Comparison of ENCODE assay signal across 12 cellular contexts in genomic region chr3:123327956-123328850, GRCh38.
DNase-seq lines count a peak whose midpoint lies in the region; ATAC-seq, FAIRE-seq and TF ChIP-seq lines count a peak whose summit lies in the region.
"Had no signal": no experiment of that assay in that cellular context is flagged by ENCODE, and none has a peak within 500 bp of the region (broad histone marks: within the 10 kb centered on the region; RNA-seq: fewer than 3 reads in every experiment).

No MANE protein-coding gene starts in this region.

- no peaks in the 10 kb centered on the region for H3K79me2 ChIP-seq in H1 (ENCODE audit: control insufficient read depth in 1 of 2, insufficient read depth in 2 of 2, low read length in 2 of 2)

- DNase-seq in H1 (ENCODE audit: low read depth in 1 of 2, low spot score in 2 of 2), result no peak
- peak in 1 of 3 donors; percentile 36 for DNase-seq in mucosa of descending colon
- no peak for DNase-seq in NCI-H82 treated with DMSO at 0.1 percent for 48 hours (lab: John Stamatoyannopoulos, UW; ENCODE audit: unreplicated experiment)
- DNase-seq in D341Med (ENCODE audit: low spot score), result no peak
- no peak for DNase-seq in NCI-H128 (lab: John Stamatoyannopoulos, UW; ENCODE audit: unreplicated experiment)

- no peak overlapping the region for H2BK15ac ChIP-seq in H1 (ENCODE audit: low read length)

- no peak overlapping the region; the same call in 1 of the 2 replicates for H2BK12ac ChIP-seq in H1 (ENCODE audit: low read depth, low read length)

- POLR2A ChIA-PET in H1 (lab: Charles Lee; ENCODE audit: partially characterized antibody), result no interaction called here

- H3K79me1 ChIP-seq in H1 (ENCODE audit: low read depth, low read length), result no peaks in the 10 kb centered on the region

- no peak for TF ChIP-seq RAD21 in H1 (IDR thresholded peaks at IDR 0.05 in 1 of 2, conservative IDR thresholded peaks at IDR 0.05 in 1 of 2; ENCODE audit: low read depth in 2 of 2, low read length in 2 of 2)

- no peak overlapping the region for H3K27ac ChIP-seq in BLaER1 treated with 17β-estradiol and CSF1 and Interleukin-3, amounts not matched to agents 10 nM and 100 nM
- H3K27ac ChIP-seq in H1 (ENCODE audit: low read depth, low read length), result no peak overlapping the region
- H3K27ac ChIP-seq: KMS-11, SJCRH30, testis, vagina had no signal

- no peak overlapping the region for H2BK120ac ChIP-seq in H1 (replicated peaks; ENCODE audit: low read depth, low read length)

- no peak overlapping the region for H4K5ac ChIP-seq in H1 (ENCODE audit: insufficient read length, low read depth, low read length)

- no peak overlapping the region for H3K9ac ChIP-seq in BLaER1 treated with 17β-estradiol and CSF1 and Interleukin-3, amounts not matched to agents 10 nM and 100 nM
- H3K9ac ChIP-seq in H1 (replicated peaks in 1 of 4; ENCODE audit: extremely low read depth in 1 of 4, low read depth in 3 of 4, low read length in 3 of 4), result no peak overlapping the region
- H3K9ac ChIP-seq: KMS-11 had no signal

- no peak overlapping the region for H3K56ac ChIP-seq in H1 (replicated peaks; ENCODE audit: insufficient read length, low read depth, low read length)

- 0 out of 22 replicates have a peak, but pooled peaks cover 0 to 5% (median 0%) of the 10 kb centered on the region in 11 experiments for H3K9me3 ChIP-seq in BLaER1 treated with 17β-estradiol and CSF1 and Interleukin-3, amounts not matched to agents 10 nM and 100 nM (replicated peaks in 1 of 11)
- no peaks in the 10 kb centered on the region for H3K9me3 ChIP-seq in H1 (ENCODE audit: insufficient read depth in 2 of 2, low read depth in 1 of 2, low read length in 1 of 2)
- no peaks in the 10 kb centered on the region for H3K9me3 ChIP-seq in mucosa of descending colon
- H3K9me3 ChIP-seq: SJCRH30, testis, vagina had no signal

- H3K23me2 ChIP-seq in H1 (ENCODE audit: low read depth, low read length), result no peaks in the 10 kb centered on the region

- no peak overlapping the region for H3K4ac ChIP-seq in H1 (replicated peaks; ENCODE audit: insufficient read length, low read depth, low read length)

- TF ChIP-seq POLR2A in H1 (IDR thresholded peaks at IDR 0.05; ENCODE audit: control extremely low read depth in 1 of 2, low read depth in 2 of 2, low read length in 2 of 2), result no peak

- intact Hi-C loops in mucosa of descending colon (cut with DNase I, micrococcal nuclease), result loop anchor here (2.0 to 10.0 kb wide), 4 partner anchors 159 to 229 kb away; no protein-coding TSS in a partner anchor

- peak overlapping the region; percentile 31 to 91 (median 73); a peak in 20 of 22 replicates for H3K4me2 ChIP-seq in BLaER1 treated with 17β-estradiol and CSF1 and Interleukin-3, amounts not matched to agents 10 nM and 100 nM
- no peak overlapping the region for H3K4me2 ChIP-seq in H1 (ENCODE audit: insufficient read depth in 1 of 2, low read depth in 2 of 2, low read length in 2 of 2)
- H3K4me2 ChIP-seq: KMS-11 had no signal

- H3K27me3 ChIP-seq in BLaER1 treated with 17β-estradiol and CSF1 and Interleukin-3, amounts not matched to agents 10 nM and 100 nM, result peaks cover 8 to 28% (median 13%) of the 10 kb centered on the region in 11 experiments; a peak in 11 of 22 replicates
- H3K27me3 ChIP-seq in H1 (replicated peaks in 1 of 4; ENCODE audit: control insufficient read depth in 3 of 4, extremely low read depth in 1 of 4, insufficient read depth in 3 of 4, low read length in 3 of 4), result no peaks in the 10 kb centered on the region
- H3K27me3 ChIP-seq: testis, vagina had no signal

- ATAC-seq in HG03135 (IDR thresholded peaks at IDR 0.05; ENCODE audit: unreplicated experiment) (peak; percentile 16), mucosa of descending colon (peak; percentile 4)

- peaks cover 0 to 39% (median 0%) of the 10 kb centered on the region in 11 experiments; a peak in 7 of 22 replicates for H4K20me1 ChIP-seq in BLaER1 treated with 17β-estradiol and CSF1 and Interleukin-3, amounts not matched to agents 10 nM and 100 nM
- H4K20me1 ChIP-seq in H1 (replicated peaks in 1 of 2; ENCODE audit: control insufficient read depth in 1 of 2, insufficient read depth in 2 of 2, low read length in 2 of 2), result peaks cover 0 to 3% of the 10 kb centered on the region in 2 experiments

- TF ChIP-seq CTCF in H1 (IDR thresholded peaks at IDR 0.05; ENCODE audit: control extremely low read depth in 1 of 3, insufficient read depth in 1 of 3, low read depth in 1 of 3, low read length in 3 of 3) (no peak), mucosa of descending colon (IDR thresholded peaks at IDR 0.05) (no peak)

- H2AK5ac ChIP-seq in H1 (ENCODE audit: low read depth, low read length), result peak overlapping the region; percentile 88

- no peak overlapping the region for H3K18ac ChIP-seq in H1 (ENCODE audit: extremely low read depth, low read length)

- no peaks in the 10 kb centered on the region for H3K36me3 ChIP-seq in BLaER1 treated with 17β-estradiol and CSF1 and Interleukin-3, amounts not matched to agents 10 nM and 100 nM
- H3K36me3 ChIP-seq in H1 (ENCODE audit: control insufficient read depth in 2 of 4, insufficient read depth in 4 of 4, low read length in 3 of 4), result no peaks in the 10 kb centered on the region
- no peaks in the 10 kb centered on the region for H3K36me3 ChIP-seq in mucosa of descending colon (ENCODE audit: low read depth)
- H3K36me3 ChIP-seq: SJCRH30, vagina had no signal

- CTCF ChIA-PET in H1 (lab: Charles Lee; ENCODE audit: partially characterized antibody), result interaction anchor here (0.5 to 22.2 kb wide), 23 partner anchors 8 to 1238 kb away, joined by 3 to 245 read pairs (median 12); no protein-coding TSS in a partner anchor

- H2BK20ac ChIP-seq in H1 (ENCODE audit: low read length), result 0 out of 2 replicates have a peak overlapping the region, but pooled peaks have one; percentile 61

- H4K8ac ChIP-seq in H1 (ENCODE audit: extremely low read depth, insufficient read depth, low read length), result 0 out of 2 replicates have a peak overlapping the region, but pooled peaks have one; percentile 82

- H2AFZ ChIP-seq in H1 (ENCODE audit: low read length), result no peak overlapping the region

- H3K4me3 ChIP-seq in BLaER1 treated with 17β-estradiol and CSF1 and Interleukin-3, amounts not matched to agents 10 nM and 100 nM, result no peak overlapping the region
- no peak overlapping the region for H3K4me3 ChIP-seq in H1 (ENCODE audit: extremely low read depth in 1 of 4, insufficient read depth in 2 of 4, low read depth in 3 of 4, low read length in 4 of 4)
- H3K4me3 ChIP-seq in mucosa of descending colon, result no peak overlapping the region
- H3K4me3 ChIP-seq: SJCRH30, testis, vagina had no signal

- 82% methylated on average over 22 of the region's 25 CpGs; no CpG with 5 or more reads in 1 of the 2 experiments for WGBS in H1 (ENCODE audit: extremely low coverage in 1 of 2, insufficient coverage in 1 of 2, insufficient read length in 1 of 2, insufficient replicate concordance in 2 of 2, low coverage in 1 of 2, low lambda C conversion rate in 2 of 2, missing lambda C conversion rate in 1 of 2), 2 experiments

- no peak overlapping the region for H3K23ac ChIP-seq in H1 (ENCODE audit: insufficient read length)

- H4K91ac ChIP-seq in H1 (replicated peaks; ENCODE audit: insufficient read length, low read length), result peak overlapping the region; percentile 25

- TF ChIP-seq EP300 in H1 (IDR thresholded peaks at IDR 0.05; ENCODE audit: borderline replicate concordance in 1 of 2, low read depth in 2 of 2, low read length in 2 of 2), result no peak

- FAIRE-seq in H1 (lab: Jason Lieb, UNC), result no peak
- FAIRE-seq: endometrium had no signal

- H3K14ac ChIP-seq in H1 (ENCODE audit: insufficient read length), result no peak overlapping the region

- no peak overlapping the region for H2BK5ac ChIP-seq in H1 (ENCODE audit: low read depth, low read length)

- H3K4me1 ChIP-seq in BLaER1 treated with 17β-estradiol and CSF1 and Interleukin-3, amounts not matched to agents 10 nM and 100 nM, result peaks cover 12 to 99% (median 92%) of the 10 kb centered on the region in 10 experiments
- H3K4me1 ChIP-seq in H1 (replicated peaks in 1 of 4; ENCODE audit: control insufficient read depth in 3 of 4, insufficient read depth in 4 of 4, low read length in 3 of 4) (peaks cover 0 to 5% (median 1%) of the 10 kb centered on the region in 4 experiments; a peak in 2 of 7 replicates), mucosa of descending colon (ENCODE audit: low read depth) (no peaks in the 10 kb centered on the region)
- H3K4me1 ChIP-seq: SJCRH30, vagina had no signal

TF ChIP-seq in H1, 55 proteins besides CTCF, POLR2A, EP300 and RAD21:
- TF ChIP-seq CHD2 (IDR thresholded peaks at IDR 0.05; ENCODE audit: low read length) (no peak), TCF12 (IDR thresholded peaks at IDR 0.05; ENCODE audit: low read depth, low read length) (no peak), RXRA (IDR thresholded peaks at IDR 0.05; ENCODE audit: insufficient read depth, low read depth, low read length) (no peak), KDM4A (IDR thresholded peaks at IDR 0.05; ENCODE audit: low read depth, low read length, severe bottlenecking) (no peak), BCL11A (IDR thresholded peaks at IDR 0.05; ENCODE audit: low read depth in 2 of 2, low read length in 2 of 2) (no peak), E2F6 (IDR thresholded peaks at IDR 0.05) (no peak), CHD1 (IDR thresholded peaks at IDR 0.05; ENCODE audit: low read depth, low read length) (no peak), PHF8 (conservative IDR thresholded peaks at IDR 0.05; ENCODE audit: low read depth, low read length) (no peak), SP1 (IDR thresholded peaks at IDR 0.05; ENCODE audit: low read depth, low read length) (no peak), TAF1 (IDR thresholded peaks at IDR 0.05; ENCODE audit: low read depth, low read length) (no peak)
TF ChIP-seq in H1: peak in this region for 0.

Comparison
In these comparisons a context has a peak if more than half of its experiments do, and no peak if none do; other contexts are left out.
1. H3K4me2 ChIP-seq: peak in BLaER1 treated with 17β-estradiol and CSF1 and Interleukin-3, amounts not matched to agents 10 nM and 100 nM (11 of 11); none in H1 (0 of 2).